ENCODE assay signal across 10 cellular contexts in the genomic region with DNA sequence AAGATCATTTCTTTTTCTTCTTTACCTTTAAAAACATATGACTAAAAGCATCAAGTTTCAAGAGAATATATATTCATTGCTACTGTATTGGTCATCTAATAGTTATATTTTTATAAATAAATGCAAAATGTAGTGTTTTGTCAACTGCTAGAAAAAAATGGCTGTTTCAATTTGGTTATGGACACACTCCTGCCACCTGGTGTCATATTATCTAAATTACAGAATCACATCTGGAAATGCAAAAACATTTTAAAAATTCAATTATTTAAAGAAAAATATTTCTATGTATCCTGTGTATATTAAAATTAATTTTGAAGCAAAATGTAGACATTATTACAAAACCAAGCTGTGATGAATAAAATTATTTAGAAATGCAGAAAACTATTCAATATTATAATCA.
DNase-seq lines count a peak whose midpoint lies in the region; ATAC-seq and TF ChIP-seq lines count a peak whose summit lies in the region.
"Had no signal": no experiment of that assay in that cellular context is flagged by ENCODE, and none has a peak within 500 bp of the region (broad histone marks: within the 10 kb centered on the region; RNA-seq: fewer than 3 reads in every experiment).

No MANE protein-coding gene starts in this region.

- H2BK12ac ChIP-seq in mesenchymal stem cell (ENCODE audit: low read length in 2 of 2), result no peak overlapping the region

- H3K27me3 ChIP-seq in body of pancreas (no peaks in the 10 kb centered on the region), mesenchymal stem cell (ENCODE audit: control insufficient read depth in 1 of 2, insufficient read depth in 1 of 2, low read length in 2 of 2) (no peaks in the 10 kb centered on the region)

- H3K27ac Mint-ChIP-seq in CD14-positive monocyte (no peak overlapping the region), HFFc6 (no peak overlapping the region), T-helper 17 cell (no peak overlapping the region)

- no peak overlapping the region for H2BK15ac ChIP-seq in mesenchymal stem cell (ENCODE audit: low read depth, poor library complexity, severe bottlenecking)

- peaks cover 0 to 2% (median 0%) of the 10 kb centered on the region in 3 donors for H3K27me3 Mint-ChIP-seq in CD14-positive monocyte (ENCODE audit: low read depth in 3 of 3)
- no peaks in the 10 kb centered on the region for H3K27me3 Mint-ChIP-seq in HFFc6 (ENCODE audit: insufficient read depth)
- H3K27me3 Mint-ChIP-seq in T-helper 17 cell, result no peaks in the 10 kb centered on the region

- H3K9ac ChIP-seq in mesenchymal stem cell (ENCODE audit: low read length), result no peak overlapping the region

- H2AK5ac ChIP-seq in mesenchymal stem cell (ENCODE audit: low read length, severe bottlenecking), result no peak overlapping the region

- no peaks in the 10 kb centered on the region for H3K79me1 ChIP-seq in mesenchymal stem cell (replicated peaks; ENCODE audit: low read length, poor library complexity, severe bottlenecking)

- H3K4ac ChIP-seq in mesenchymal stem cell (ENCODE audit: low read depth in 1 of 2, low read length in 2 of 2), result no peak overlapping the region

- H3K4me1 ChIP-seq in body of pancreas, result no peaks in the 10 kb centered on the region
- H3K4me1 ChIP-seq in mesenchymal stem cell (ENCODE audit: control insufficient read depth, insufficient read depth, low read depth, low read length), result no peaks in the 10 kb centered on the region

- no peak overlapping the region for H3K18ac ChIP-seq in mesenchymal stem cell (ENCODE audit: low read depth in 1 of 2, low read length in 2 of 2)

- H3K4me3 Mint-ChIP-seq in CD14-positive monocyte (no peak overlapping the region), HFFc6 (no peak overlapping the region), T-helper 17 cell (no peak overlapping the region)

- H4K91ac ChIP-seq in mesenchymal stem cell (ENCODE audit: low read length), result no peak overlapping the region

- H3K4me1 Mint-ChIP-seq in CD14-positive monocyte (no peaks in the 10 kb centered on the region), HFFc6 (ENCODE audit: low read depth) (no peaks in the 10 kb centered on the region), T-helper 17 cell (no peaks in the 10 kb centered on the region)

- H3K36me3 Mint-ChIP-seq in CD14-positive monocyte, result no peaks in the 10 kb centered on the region
- H3K36me3 Mint-ChIP-seq in HFFc6 (ENCODE audit: low read depth), result no peaks in the 10 kb centered on the region
- H3K36me3 Mint-ChIP-seq in T-helper 17 cell (ENCODE audit: low read depth), result no peaks in the 10 kb centered on the region

- H3K14ac ChIP-seq in mesenchymal stem cell (ENCODE audit: low read length in 2 of 2), result no peak overlapping the region

- TF ChIP-seq POLR2A in body of pancreas (IDR thresholded peaks at IDR 0.05), result no peak

- no peak overlapping the region for H2BK5ac ChIP-seq in mesenchymal stem cell (ENCODE audit: low read depth, low read length, poor library complexity, severe bottlenecking)

- H3K9me3 ChIP-seq in body of pancreas (no peaks in the 10 kb centered on the region), mesenchymal stem cell (ENCODE audit: control insufficient read depth, low read length) (no peaks in the 10 kb centered on the region), T-helper 17 cell (ENCODE audit: control insufficient read depth, low read length, poor library complexity, severe bottlenecking) (no peaks in the 10 kb centered on the region)

- ATAC-seq in body of pancreas, result no peak
- ATAC-seq in T-helper 17 cell, result no peak
- no peak for ATAC-seq in stimulated activated naive CD8-positive, alpha-beta T cell treated with anti-CD3 and anti-CD28 coated beads, Interleukin-15, Interleukin-2, amounts not matched to agents 100 U/mL and 50 U/mL, for 24 hours

- DNase-seq in CD14-positive monocyte (ENCODE audit: low spot score), result no peak
- DNase-seq in HFFc6, result peak; percentile 2
- no peak for DNase-seq in body of pancreas
- DNase-seq in mesenchymal stem cell, result peak; percentile 24
- no peak for DNase-seq in T-helper 17 cell
- no peak for DNase-seq in HuH-7 (ENCODE audit: low spot score)
- no peak for DNase-seq in stimulated activated naive CD8-positive, alpha-beta T cell treated with anti-CD3 and anti-CD28 coated beads, Interleukin-15, Interleukin-2, amounts not matched to agents 100 U/mL and 50 U/mL, for 24 hours
- no peak for DNase-seq in NCI-H510A (lab: John Stamatoyannopoulos, UW)
- DNase-seq: activated gamma-delta T cell, NCI-H345 had no signal

- no peaks in the 10 kb centered on the region for H3K36me3 ChIP-seq in body of pancreas (replicated peaks in 1 of 2; ENCODE audit: insufficient read depth in 1 of 2, low read depth in 2 of 2)
- H3K36me3 ChIP-seq in mesenchymal stem cell (ENCODE audit: control insufficient read depth in 1 of 2, insufficient read depth in 2 of 2, low read depth in 1 of 2, low read length in 2 of 2), result no peaks in the 10 kb centered on the region

- H4K8ac ChIP-seq in mesenchymal stem cell (ENCODE audit: low read length), result no peak overlapping the region

- intact Hi-C loops in CD14-positive monocyte (cut with micrococcal nuclease) (no loop called here), body of pancreas (cut with DNase I) (no loop called here)

- no peak overlapping the region for H2AFZ ChIP-seq in mesenchymal stem cell (ENCODE audit: low read depth, low read length)

- TF ChIP-seq CTCF in CD14-positive monocyte (IDR thresholded peaks at IDR 0.05), result peak; percentile 34
- peak; percentile 82 for TF ChIP-seq CTCF in HFFc6 (IDR thresholded peaks at IDR 0.05)
- TF ChIP-seq CTCF in body of pancreas (IDR thresholded peaks at IDR 0.05), result peak in 6 of 7 experiments; percentile 9 to 39 (median 34)

- H3K23ac ChIP-seq in mesenchymal stem cell (ENCODE audit: low read length in 2 of 2), result no peak overlapping the region

- H3K9me3 Mint-ChIP-seq in CD14-positive monocyte (peaks cover 0 to 2% (median 0%) of the 10 kb centered on the region in 7 donors), HFFc6 (no peaks in the 10 kb centered on the region)

- no peak overlapping the region for H2BK120ac ChIP-seq in mesenchymal stem cell (ENCODE audit: low read depth, low read length)

- H3K4me3 ChIP-seq in body of pancreas (no peak overlapping the region), mesenchymal stem cell (ENCODE audit: insufficient read depth in 1 of 2, low read depth in 1 of 2, low read length in 2 of 2) (no peak overlapping the region)

- H3K27ac ChIP-seq in body of pancreas (no peak overlapping the region), mesenchymal stem cell (ENCODE audit: low read length, poor library complexity, severe bottlenecking) (no peak overlapping the region)

- H3K4me2 ChIP-seq in mesenchymal stem cell (ENCODE audit: low read length, poor library complexity, severe bottlenecking), result no peak overlapping the region

Comparison
In these comparisons a context has a peak if more than half of its experiments do, and no peak if none do; other contexts are left out.
1. DNase-seq: peak in HFFc6 (single experiment) and mesenchymal stem cell (single experiment); none in CD14-positive monocyte (single experiment), body of pancreas (0 of 4), T-helper 17 cell (0 of 3), HuH-7 (single experiment), stimulated activated naive CD8-positive, alpha-beta T cell treated with anti-CD3 and anti-CD28 coated beads, Interleukin-15, Interleukin-2, amounts not matched to agents 100 U/mL and 50 U/mL, for 24 hours (single experiment) and NCI-H510A (single experiment).
2. Peak in every context shown above with its lines, with median percentiles within 50 percentile points of each other: CTCF ChIP-seq.